Comparison of ENCODE assay signal across 23 cellular contexts in genomic region chr10:4687397-4687796, GRCh38.
DNase-seq lines count a peak whose midpoint lies in the region; ATAC-seq and TF ChIP-seq lines count a peak whose summit lies in the region.
"Had no signal": no experiment of that assay in that cellular context is flagged by ENCODE, and none has a peak within 500 bp of the region (broad histone marks: within the 10 kb centered on the region; RNA-seq: fewer than 3 reads in every experiment).

No MANE protein-coding gene starts in this region.

- H4K91ac ChIP-seq in trophoblast cell (ENCODE audit: low read depth, low read length): no peak overlapping the region

- no peak overlapping the region for H2BK120ac ChIP-seq in trophoblast cell (ENCODE audit: insufficient read depth, low read length, poor library complexity)

- H3K27me3 ChIP-seq in PC-9 (ENCODE audit: insufficient read depth, low read depth) (no peaks in the 10 kb centered on the region), trophoblast cell (ENCODE audit: insufficient read depth, low read length) (no peaks in the 10 kb centered on the region)
- no peaks in the 10 kb centered on the region for H3K27me3 ChIP-seq in CD4-positive, alpha-beta memory T cell (ENCODE audit: insufficient read depth, low read length)
- H3K27me3 ChIP-seq: heart left ventricle, pancreas, spleen had no signal

- no peak overlapping the region for H3K27ac Mint-ChIP-seq in CD4-positive, alpha-beta memory T cell
- H3K27ac Mint-ChIP-seq: activated CD4-positive, alpha-beta memory T cell treated with anti-CD3 and anti-CD28 coated beads, Interleukin-2, amount 10 ng/mL, durations not matched to agents 7 days and 5 days; activated naive CD8-positive, alpha-beta T cell treated with anti-CD3 and anti-CD28 coated beads, Interleukin-2, amount 10 ng/mL, durations not matched to agents 7 days and 5 days; CD14-positive monocyte had no signal

- in situ Hi-C loops in KBM-7 (cut with MboI; ENCODE audit: low pct_unique_long_range_greater_than_20kb, low sequenced_read_pairs): no loop called here

- H3K27ac ChIP-seq in PC-9 (peak overlapping the region; percentile 78), epithelial cell of prostate (peak overlapping the region; percentile 98), trophoblast cell (ENCODE audit: low read depth, low read length) (peak overlapping the region; percentile 60)
- H3K27ac ChIP-seq in CD4-positive, alpha-beta memory T cell (ENCODE audit: low read depth, low read length): no peak overlapping the region
- H3K27ac ChIP-seq: dorsolateral prefrontal cortex, spleen had no signal

- peaks cover 0 to 4% (median 3%) of the 10 kb centered on the region in 4 donors for H3K4me1 Mint-ChIP-seq in CD4-positive, alpha-beta memory T cell
- H3K4me1 Mint-ChIP-seq: activated CD4-positive, alpha-beta memory T cell treated with anti-CD3 and anti-CD28 coated beads, Interleukin-2, amount 10 ng/mL, durations not matched to agents 7 days and 5 days had no signal

- peak overlapping the region; percentile 34; the same call in 1 of the 2 replicates for H3K4me2 ChIP-seq in PC-9
- no peak overlapping the region for H3K4me2 ChIP-seq in trophoblast cell (ENCODE audit: low read length)

- H4K12ac ChIP-seq in trophoblast cell (ENCODE audit: low read depth, low read length): no peak overlapping the region

- H2BK12ac ChIP-seq in trophoblast cell (ENCODE audit: low read length): no peak overlapping the region

- peaks cover 0 to 4% of the 10 kb centered on the region in 2 donors for H3K36me3 Mint-ChIP-seq in CD4-positive, alpha-beta memory T cell
- H3K36me3 Mint-ChIP-seq: activated naive CD8-positive, alpha-beta T cell treated with anti-CD3 and anti-CD28 coated beads, Interleukin-2, amount 10 ng/mL, durations not matched to agents 7 days and 5 days; CD14-positive monocyte; type B pancreatic cell had no signal

- intact Hi-C loops in PC-9 (cut with micrococcal nuclease; ENCODE audit: unreplicated experiment): loop anchor here (2.0 kb wide), 1 partner anchor 25 kb away; no protein-coding TSS in a partner anchor
- intact Hi-C loops in CD4-positive, alpha-beta memory T cell (cut with micrococcal nuclease): no loop called here

- no peak overlapping the region for H4K8ac ChIP-seq in trophoblast cell (ENCODE audit: low read depth, low read length)

- no TSS peak for BruUV-seq in PC-9 (replicated peaks; lab: Mats Ljungman, UMichigan)

- no peak overlapping the region for H3K23ac ChIP-seq in trophoblast cell (ENCODE audit: low read length)

- no peak overlapping the region for H2AK5ac ChIP-seq in trophoblast cell (ENCODE audit: low read length)

- H2AFZ ChIP-seq in PC-9 (no peak overlapping the region), trophoblast cell (ENCODE audit: insufficient read depth, low read length, poor library complexity) (no peak overlapping the region)

- no peak for TF ChIP-seq CTCF in PC-9 (conservative IDR thresholded peaks at IDR 0.05)

- H3K79me2 ChIP-seq in PC-9 (ENCODE audit: low read depth): no peaks in the 10 kb centered on the region
- H3K79me2 ChIP-seq in trophoblast cell (ENCODE audit: control insufficient read depth, insufficient read depth, low read length, poor library complexity): no peaks in the 10 kb centered on the region

- CTCF ChIA-PET in PC-9 (lab: Charles Lee): no interaction called here
- CTCF ChIA-PET in CD4-positive, alpha-beta memory T cell (lab: Charles Lee; ENCODE audit: partially characterized antibody): no interaction called here

- H4K20me1 ChIP-seq in PC-9 (ENCODE audit: insufficient read depth): no peaks in the 10 kb centered on the region

- H3K4ac ChIP-seq in trophoblast cell (ENCODE audit: low read depth, low read length): no peak overlapping the region

- H3K4me3 ChIP-seq in PC-9: no peak overlapping the region
- H3K4me3 ChIP-seq in trophoblast cell (ENCODE audit: low read depth, low read length): no peak overlapping the region
- no peak overlapping the region for H3K4me3 ChIP-seq in CD4-positive, alpha-beta memory T cell (ENCODE audit: low read length in 2 of 2)
- H3K4me3 ChIP-seq: dorsolateral prefrontal cortex, heart left ventricle, pancreas, spleen had no signal

- ATAC-seq in GM18517 (IDR thresholded peaks at IDR 0.05; ENCODE audit: unreplicated experiment): no peak
- ATAC-seq: heart left ventricle had no signal

- no peak overlapping the region for H2BK5ac ChIP-seq in trophoblast cell (ENCODE audit: low read depth, low read length, poor library complexity)

- H3K4me1 ChIP-seq in PC-9 (replicated peaks; ENCODE audit: insufficient read depth) (peaks cover 23% of the 10 kb centered on the region), trophoblast cell (ENCODE audit: control insufficient read depth in 1 of 2, insufficient read depth in 2 of 2, low read length in 2 of 2) (peaks cover 0 to 12% of the 10 kb centered on the region in 2 experiments)
- no peaks in the 10 kb centered on the region for H3K4me1 ChIP-seq in CD4-positive, alpha-beta memory T cell (ENCODE audit: insufficient read depth, low read length)
- H3K4me1 ChIP-seq: pancreas, spleen had no signal

- DNase-seq in ELR (ENCODE audit: low read depth) (peak; percentile 17), PC-9 (no peak), epithelial cell of prostate (ENCODE audit: low read depth, low spot score) (no peak), trophoblast cell (no peak), KBM-7 (no peak)
- DNase-seq in CD4-positive, alpha-beta memory T cell: no peak
- DNase-seq: activated CD4-positive, alpha-beta memory T cell treated with anti-CD3 and anti-CD28 coated beads, Interleukin-2, amount 10 ng/mL, durations not matched to agents 7 days and 5 days; activated naive CD8-positive, alpha-beta T cell treated with anti-CD3 and anti-CD28 coated beads, Interleukin-2, amount 10 ng/mL, durations not matched to agents 7 days and 5 days; cerebellar nuclear complex; dorsolateral prefrontal cortex; heart left ventricle; left cardiac atrium; NCI-H1105; NCI-H187 treated with DMSO at 0.1 percent for 48 hours; NCI-H524 treated with DMSO at 0.1 percent for 48 hours; pancreas; SHP77 treated with DMSO at 0.1 percent for 48 hours; spleen had no signal

- H3K27me3 Mint-ChIP-seq in CD4-positive, alpha-beta memory T cell: peaks cover 8 to 18% of the 10 kb centered on the region in 2 donors

- no peak overlapping the region for H3K14ac ChIP-seq in trophoblast cell (ENCODE audit: low read length)

- POLR2A ChIA-PET in PC-9 (lab: Charles Lee; ENCODE audit: unreplicated experiment): no interaction called here
- POLR2A ChIA-PET in CD4-positive, alpha-beta memory T cell (lab: Charles Lee; ENCODE audit: partially characterized antibody): no interaction called here

- H3K9me3 Mint-ChIP-seq in CD4-positive, alpha-beta memory T cell: peaks cover 0 to 3% (median 0%) of the 10 kb centered on the region in 8 donors
- H3K9me3 Mint-ChIP-seq: activated CD4-positive, alpha-beta memory T cell treated with anti-CD3 and anti-CD28 coated beads, Interleukin-2, amount 10 ng/mL, durations not matched to agents 7 days and 5 days; activated naive CD8-positive, alpha-beta T cell treated with anti-CD3 and anti-CD28 coated beads, Interleukin-2, amount 10 ng/mL, durations not matched to agents 7 days and 5 days; activated T-helper 2 cell treated with anti-CD3 and anti-CD28 coated beads, Interferon-gamma antibody, Interleukin-2, Interleukin-4, amounts not matched to agents 10 μg/mL and 5 μg/mL and 100 μg/mL, durations not matched to agents 14 hours and 24 hours and 36 hours; CD14-positive monocyte; type B pancreatic cell had no signal

- H3K36me3 ChIP-seq in PC-9 (ENCODE audit: low read depth) (no peaks in the 10 kb centered on the region), trophoblast cell (ENCODE audit: control insufficient read depth in 1 of 2, insufficient read depth in 2 of 2, low read length in 2 of 2) (no peaks in the 10 kb centered on the region)
- no peaks in the 10 kb centered on the region for H3K36me3 ChIP-seq in CD4-positive, alpha-beta memory T cell (ENCODE audit: insufficient read depth, low read length)
- H3K36me3 ChIP-seq: heart left ventricle, pancreas, spleen had no signal

- peaks cover 5% of the 10 kb centered on the region; the same call in 1 of the 2 replicates for H3F3A ChIP-seq in PC-9 (ENCODE audit: insufficient read depth, low read depth)

- no peaks in the 10 kb centered on the region for H3K9me2 ChIP-seq in PC-9 (ENCODE audit: insufficient read depth)

- no CpG with 5 or more reads among the region's 3 CpGs for WGBS in trophoblast cell (ENCODE audit: extremely low coverage, insufficient coverage, insufficient read length)

- H3K4me3 Mint-ChIP-seq in CD4-positive, alpha-beta memory T cell: no peak overlapping the region
- H3K4me3 Mint-ChIP-seq: activated CD4-positive, alpha-beta memory T cell treated with anti-CD3 and anti-CD28 coated beads, Interleukin-2, amount 10 ng/mL, durations not matched to agents 7 days and 5 days; activated naive CD8-positive, alpha-beta T cell treated with anti-CD3 and anti-CD28 coated beads, Interleukin-2, amount 10 ng/mL, durations not matched to agents 7 days and 5 days; CD14-positive monocyte; nephron; type B pancreatic cell had no signal

- H3K9me3 ChIP-seq in PC-9 (ENCODE audit: insufficient read depth, low read depth) (no peaks in the 10 kb centered on the region), trophoblast cell (ENCODE audit: insufficient read depth, low read depth, low read length) (no peaks in the 10 kb centered on the region)
- H3K9me3 ChIP-seq in CD4-positive, alpha-beta memory T cell (ENCODE audit: control insufficient read depth in 1 of 2, low read length in 2 of 2): no peaks in the 10 kb centered on the region
- H3K9me3 ChIP-seq: heart left ventricle, pancreas, spleen had no signal

- H3K79me1 ChIP-seq in trophoblast cell (ENCODE audit: low read length): peaks cover 3% of the 10 kb centered on the region

- H3K18ac ChIP-seq in trophoblast cell (ENCODE audit: low read length): no peak overlapping the region

- H3K9ac ChIP-seq in trophoblast cell (ENCODE audit: low read length): no peak overlapping the region
